ENCODE assay signal across 8 cellular contexts in genomic region chr12:55730447-55730820, GRCh38. TPM values are rescaled to one million over a fixed set of nuclear protein-coding genes. Genes with fewer than 3 reads are reported as not detected.
DNase-seq lines count a peak whose midpoint lies in the region; ATAC-seq, FAIRE-seq and TF ChIP-seq lines count a peak whose summit lies in the region.

No MANE protein-coding gene starts in this region.

- no peak for ATAC-seq in HCT116
- no peak for ATAC-seq in right cardiac atrium

- H3K9me3 Mint-ChIP-seq in activated CD4-positive, alpha-beta memory T cell treated with anti-CD3 and anti-CD28 coated beads for 36 hours = no peaks in the 10 kb centered on the region

- H3K27me3 ChIP-seq in HCT116 (ENCODE audit: insufficient read depth, low read length) = no peaks in the 10 kb centered on the region
- no peaks in the 10 kb centered on the region for H3K27me3 ChIP-seq in right cardiac atrium (ENCODE audit: control insufficient read depth, insufficient read depth)
- H3K27me3 ChIP-seq in spleen (replicated peaks in 1 of 7) = no peaks in the 10 kb centered on the region

- no peak for TF ChIP-seq RAD21 in HCT116 (IDR thresholded peaks at IDR 0.05; ENCODE audit: low read depth)

- peak overlapping the region; percentile 93; the same call in 1 of the 2 replicates for H3K9ac ChIP-seq in HCT116 (ENCODE audit: low read length)

- peak overlapping the region; percentile 94 for H3K27ac ChIP-seq in HCT116 (ENCODE audit: low read depth, low read length)
- peak overlapping the region; percentile 99 for H3K27ac ChIP-seq in right cardiac atrium (ENCODE audit: low read length)
- peak overlapping the region; percentile 82 to 99 (median 98) for H3K27ac ChIP-seq in spleen

- H3K9me3 ChIP-seq in HCT116 (ENCODE audit: control insufficient read depth in 1 of 2, insufficient read depth in 1 of 2, low read depth in 1 of 2, low read length in 2 of 2) (no peaks in the 10 kb centered on the region), right cardiac atrium (ENCODE audit: control insufficient read depth, low read length) (no peaks in the 10 kb centered on the region), spleen (no peaks in the 10 kb centered on the region)

- H2AFZ ChIP-seq in HCT116 (ENCODE audit: low read depth, low read length, poor library complexity, severe bottlenecking) = no peak overlapping the region

- no peak overlapping the region; a peak in 1 of 4 replicates for H3K4me3 ChIP-seq in HCT116 (replicated peaks in 1 of 2; ENCODE audit: low read depth in 1 of 2, low read length in 2 of 2)
- peak overlapping the region; percentile 97 for H3K4me3 ChIP-seq in right cardiac atrium (ENCODE audit: low read length)
- peak overlapping the region; percentile 65 to 84 (median 76) for H3K4me3 ChIP-seq in spleen

- peak overlapping the region; percentile 95 for H3K4me2 ChIP-seq in HCT116 (ENCODE audit: low read length)

- POLR2A ChIA-PET in HCT116 (lab: Charles Lee) = interaction anchor here (1.6 to 2.3 kb wide), 3 partner anchors 8 to 99 kb away, joined by 3 to 24 read pairs (median 6); partner anchors contain the start of genes DNAJC14, ORMDL2 and SARNP
- POLR2A ChIA-PET in activated CD4-positive, alpha-beta memory T cell treated with anti-CD3 and anti-CD28 coated beads for 36 hours (lab: Charles Lee) = interaction anchor here (1.0 to 2.0 kb wide), 9 partner anchors 8 to 198 kb away, joined by 3 to 23 read pairs (median 10); partner anchors contain the start of genes BLOC1S1, PYM1 and RDH5

- H4K20me1 ChIP-seq in HCT116 (ENCODE audit: insufficient read depth) = no peaks in the 10 kb centered on the region

- BruUV-seq in HCT116 (replicated peaks; lab: Mats Ljungman, UMichigan) = no TSS peak

- intact Hi-C loops in HCT116 (cut with micrococcal nuclease) = loop anchor here (10.0 kb wide), 1 partner anchor 384 kb away; the partner anchor contains the start of genes RPL41 and ZC3H10
- intact Hi-C loops in activated CD4-positive, alpha-beta memory T cell treated with anti-CD3 and anti-CD28 coated beads for 36 hours (cut with micrococcal nuclease) = no loop called here
- intact Hi-C loops in right cardiac atrium (cut with DNase I) = no loop called here
- intact Hi-C loops in spleen (cut with DNase I; ENCODE audit: low total_unique reads) = no loop called here

- peaks cover 5 to 16% of the 10 kb centered on the region in 2 experiments; a peak in 2 of 4 replicates for H3K36me3 ChIP-seq in HCT116 (ENCODE audit: control insufficient read depth in 1 of 2, insufficient read depth in 2 of 2, low read length in 2 of 2)
- H3K36me3 ChIP-seq in spleen = peaks cover 0 to 22% (median 16%) of the 10 kb centered on the region in 6 donors

- H3K27me3 Mint-ChIP-seq in activated CD4-positive, alpha-beta memory T cell treated with anti-CD3 and anti-CD28 coated beads for 36 hours = no peaks in the 10 kb centered on the region

- peaks cover 31% of the 10 kb centered on the region for H3K4me1 Mint-ChIP-seq in activated CD4-positive, alpha-beta memory T cell treated with anti-CD3 and anti-CD28 coated beads for 36 hours (ENCODE audit: low read depth)

- peak overlapping the region; percentile 89 for H3K27ac Mint-ChIP-seq in activated CD4-positive, alpha-beta memory T cell treated with anti-CD3 and anti-CD28 coated beads for 36 hours

- RAD21 ChIA-PET in HCT116 (lab: Charles Lee; ENCODE audit: low non-redundant PET in 1 of 2, low total read pairs in 2 of 2, uncharacterized antibody in 2 of 2, unreplicated experiment in 2 of 2) = interaction anchor here (0.6 to 1.8 kb wide), 3 partner anchors 8 to 277 kb away, joined by 3 to 7 read pairs (median 4); partner anchors contain the start of gene RDH5 (in 1 of the 2)

- peak overlapping the region; percentile 87 for H3K4me3 Mint-ChIP-seq in activated CD4-positive, alpha-beta memory T cell treated with anti-CD3 and anti-CD28 coated beads for 36 hours

- TF ChIP-seq CTCF in HCT116 (IDR thresholded peaks at IDR 0.05 in 2 of 3, conservative IDR thresholded peaks at IDR 0.05 in 1 of 3; ENCODE audit: borderline replicate concordance in 1 of 3, insufficient read depth in 1 of 3, low read depth in 2 of 3, low read length in 2 of 3) = no peak
- TF ChIP-seq CTCF in spleen (IDR thresholded peaks at IDR 0.05 in 8 of 11, conservative IDR thresholded peaks at IDR 0.05 in 3 of 11) = no peak

- 19% methylated on average over 3 of the region's 3 CpGs for WGBS in right cardiac atrium
- WGBS in spleen, 5 donors = 13 to 30% (median 22%) methylated on average over 3 of the region's 3 CpGs

- H3K79me2 ChIP-seq in HCT116 (ENCODE audit: insufficient read depth, low read length) = peaks cover 22% of the 10 kb centered on the region

- DNase-seq in HCT116 (ENCODE audit: low read depth, low spot score) (no peak), right cardiac atrium (no peak), spleen (no peak), NCI-H1694 treated with DMSO at 0.1 percent for 48 hours (lab: John Stamatoyannopoulos, UW) (no peak), T-helper 9 cell (no peak), GM12892 (ENCODE audit: insufficient read length) (no peak)
- no peak for DNase-seq in activated CD4-positive, alpha-beta memory T cell treated with anti-CD3 and anti-CD28 coated beads for 36 hours
- no peak for DNase-seq in activated CD8-positive, alpha-beta memory T cell treated with anti-CD3 and anti-CD28 coated beads, Interleukin-2, amount 50 U/mL, for 48 hours

- H3K4me1 ChIP-seq in HCT116 (ENCODE audit: control insufficient read depth in 1 of 2, insufficient read depth in 2 of 2, low read length in 2 of 2) = peaks cover 19 to 47% of the 10 kb centered on the region in 2 experiments
- peaks cover 4% of the 10 kb centered on the region for H3K4me1 ChIP-seq in right cardiac atrium (ENCODE audit: control insufficient read depth, insufficient read depth, low read length)
- H3K4me1 ChIP-seq in spleen = peaks cover 21 to 65% (median 47%) of the 10 kb centered on the region in 6 donors

- H3K36me3 Mint-ChIP-seq in activated CD4-positive, alpha-beta memory T cell treated with anti-CD3 and anti-CD28 coated beads for 36 hours = peaks cover 6% of the 10 kb centered on the region

- no peak for TF ChIP-seq POLR2A in HCT116 (IDR thresholded peaks at IDR 0.05; ENCODE audit: borderline replicate concordance, extremely low read depth, insufficient read depth, insufficient read length)
- no peak for TF ChIP-seq POLR2A in spleen (IDR thresholded peaks at IDR 0.05)
- TF ChIP-seq POLR2A in GM12892 (IDR thresholded peaks at IDR 0.05; ENCODE audit: low read depth, low read length) = no peak

- CTCF ChIA-PET in HCT116 (lab: Charles Lee) = interaction anchor here (1.6 to 1.9 kb wide), 3 partner anchors 7 to 74 kb away, joined by 6 to 48 read pairs (median 14); partner anchors contain the start of gene RDH5
- CTCF ChIA-PET in activated CD4-positive, alpha-beta memory T cell treated with anti-CD3 and anti-CD28 coated beads for 36 hours (lab: Charles Lee) = interaction anchor here (0.5 to 3.1 kb wide), 5 partner anchors 9 to 374 kb away, joined by 3 to 68 read pairs (median 3); partner anchors contain the start of gene PA2G4

- H3K9me2 ChIP-seq in HCT116 (ENCODE audit: insufficient read depth) = no peaks in the 10 kb centered on the region

- no peak for FAIRE-seq in GM12892 (lab: Jason Lieb, UNC)

TF ChIP-seq in HCT116, 20 proteins besides CTCF, POLR2A, EP300 and RAD21 (continues in another document):
- TF ChIP-seq SIN3A (IDR thresholded peaks at IDR 0.05; ENCODE audit: low read depth) (no peak), TCF7L2 (IDR thresholded peaks at IDR 0.05; ENCODE audit: borderline replicate concordance, extremely low read depth, insufficient read depth, insufficient read length) (no peak), ATF3 (IDR thresholded peaks at IDR 0.05) (no peak), SP1 (IDR thresholded peaks at IDR 0.05; ENCODE audit: low read depth) (no peak)

RNA-seq across cellular contexts. Expression of gene CD63, which starts 1.6 kb away (rescaled TPM):
- total RNA-seq in HCT116 (2021; ENCODE audit: unreplicated experiment) = 355 TPM
- polyA plus RNA-seq in HCT116 (2012) = 349 and 393 TPM in 2 replicates
- 100 to 1,000 TPM; 204 to 210 TPM for total RNA-seq in activated CD4-positive, alpha-beta memory T cell treated with anti-CD3 and anti-CD28 coated beads for 36 hours
- 1,000 to 10,000 TPM; 1,076 to 1,430 (median 1,264) TPM for total RNA-seq in right cardiac atrium
- polyA plus RNA-seq in right cardiac atrium = 1,376 TPM
- total RNA-seq in spleen = 100 to 1,000 TPM; 440 to 750 (median 627) TPM
- polyA plus RNA-seq in spleen = 100 to 1,000 TPM; 395 to 693 (median 509) TPM
- polyA plus RNA-seq in GM12892 (2012; ENCODE audit: missing spikeins) = 131 TPM

RNA-seq across cellular contexts. Expression of gene RDH5, which starts 10.2 kb away (rescaled TPM):
- total RNA-seq in HCT116 (2021; ENCODE audit: unreplicated experiment) (6.2 TPM), right cardiac atrium (10 to 100 TPM; 15.9 to 27.7 (median 23.3) TPM), spleen (10 to 100 TPM in 5 of 7 donors, 1 to 10 TPM in 2; 7.4 to 17.4 (median 15.5) TPM)
- polyA plus RNA-seq in HCT116 (2012) = 3.2 and 3.3 TPM in 2 replicates
- 1 to 10 TPM; 5.1 to 7.0 TPM for total RNA-seq in activated CD4-positive, alpha-beta memory T cell treated with anti-CD3 and anti-CD28 coated beads for 36 hours
- polyA plus RNA-seq in right cardiac atrium (24.1 TPM), spleen (10 to 100 TPM in 1 of 3 donors, 1 to 10 TPM in 2; 4.7 to 12.1 (median 9.9) TPM)
- 3.9 TPM for polyA plus RNA-seq in GM12892 (2012; ENCODE audit: missing spikeins)

RNA-seq across cellular contexts. Expression of gene GDF11, which starts 12.5 kb away (rescaled TPM):
- 5.3 TPM for total RNA-seq in HCT116 (2021; ENCODE audit: unreplicated experiment)
- polyA plus RNA-seq in HCT116 (2012) = 5.1 and 6.5 TPM in 2 replicates
- total RNA-seq in activated CD4-positive, alpha-beta memory T cell treated with anti-CD3 and anti-CD28 coated beads for 36 hours = 1 to 10 TPM; 7.7 to 8.7 TPM
- total RNA-seq in right cardiac atrium = 10 to 100 TPM; 16.2 to 17.5 (median 16.7) TPM
- 11.5 TPM for polyA plus RNA-seq in right cardiac atrium
- 10 to 100 TPM in 5 of 7 donors, 1 to 10 TPM in 2; 6.1 to 14.5 (median 10.7) TPM for total RNA-seq in spleen
- 1 to 10 TPM; 3.5 to 5.5 (median 4.0) TPM for polyA plus RNA-seq in spleen
- 3.0 TPM for polyA plus RNA-seq in GM12892 (2012; ENCODE audit: missing spikeins)

RNA-seq across cellular contexts. Expression of gene BLOC1S1, which starts 14.6 kb away (rescaled TPM):
- total RNA-seq in HCT116 (2021; ENCODE audit: unreplicated experiment) (85.5 TPM), right cardiac atrium (100 to 1,000 TPM; 134 to 149 (median 139) TPM), spleen (100 to 1,000 TPM; 113 to 228 (median 141) TPM)
- polyA plus RNA-seq in HCT116 (2012) = 137 and 151 TPM in 2 replicates
- 100 to 1,000 TPM; 153 to 162 TPM for total RNA-seq in activated CD4-positive, alpha-beta memory T cell treated with anti-CD3 and anti-CD28 coated beads for 36 hours
- polyA plus RNA-seq in right cardiac atrium (205 TPM), spleen (100 to 1,000 TPM; 278 to 304 (median 282) TPM)
- 87.6 TPM for polyA plus RNA-seq in GM12892 (2012; ENCODE audit: missing spikeins)

RNA-seq across cellular contexts. Expression of gene ITGA7, which starts 22.7 kb away (rescaled TPM):
- total RNA-seq in HCT116 (2021; ENCODE audit: unreplicated experiment) (17.8 TPM), right cardiac atrium (100 to 1,000 TPM; 465 to 674 (median 604) TPM), spleen (10 to 100 TPM; 13.8 to 93.2 (median 24.7) TPM)
- 14.7 and 15.0 TPM in 2 replicates for polyA plus RNA-seq in HCT116 (2012)
- total RNA-seq in activated CD4-positive, alpha-beta memory T cell treated with anti-CD3 and anti-CD28 coated beads for 36 hours = 1 to 10 TPM; 4.1 to 4.5 TPM
- polyA plus RNA-seq in right cardiac atrium (288 TPM), spleen (10 to 100 TPM in 1 of 3 donors, 1 to 10 TPM in 2; 4.4 to 18.0 (median 8.6) TPM)
- 2.2 TPM for polyA plus RNA-seq in GM12892 (2012; ENCODE audit: missing spikeins)

Comparison
In these comparisons a context has a peak if more than half of its experiments do, and no peak if none do; other contexts are left out.
1. H3K4me3 ChIP-seq: peak in right cardiac atrium (single experiment) and spleen (8 of 8); none in HCT116 (0 of 2).
2. Peak in every context shown above with its lines, with median percentiles within 50 percentile points of each other: H3K27ac ChIP-seq.